35 cellular contexts compared by ENCODE assay signal in the genomic region with DNA sequence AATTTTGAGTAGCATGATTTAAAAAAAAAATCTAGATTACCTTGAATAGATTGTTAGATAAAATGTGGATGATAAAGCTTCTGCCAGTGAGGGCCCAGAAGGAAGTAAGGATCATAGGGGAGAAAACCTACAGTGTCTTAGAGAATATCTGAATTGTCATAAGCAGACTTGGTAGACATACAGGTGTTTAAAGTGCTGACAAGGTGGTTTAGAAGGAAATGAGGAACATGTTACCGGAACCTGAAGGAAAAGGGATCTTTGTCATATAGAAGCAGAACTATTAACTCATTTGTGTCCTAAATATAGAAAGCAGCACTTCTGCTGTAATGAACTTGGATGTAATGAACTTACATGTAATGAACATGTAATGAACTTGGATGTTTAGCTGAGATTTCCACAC.
"Had no signal": no experiment of that assay in that cellular context is flagged by ENCODE, and none has a peak within 500 bp of the region (broad histone marks: within the 10 kb centered on the region; RNA-seq: fewer than 3 reads in every experiment).

No MANE protein-coding gene starts in this region.

- H3K27ac Mint-ChIP-seq: activated B cell treated with CpG ODN at 0.5 μM for 24 hours; activated CD4-positive, alpha-beta memory T cell treated with anti-CD3 and anti-CD28 coated beads for 36 hours; activated naive CD4-positive, alpha-beta T cell treated with anti-CD3 and anti-CD28 coated beads, Interleukin-2, amount 50 U/mL, for 24 hours; activated naive CD8-positive, alpha-beta T cell treated with anti-CD3 and anti-CD28 coated beads, Interleukin-2, amount 10 ng/mL, durations not matched to agents 7 days and 5 days; activated T-helper 2 cell treated with anti-CD3 and anti-CD28 coated beads, Interferon-gamma antibody, Interleukin-2, Interleukin-4, amounts not matched to agents 10 μg/mL and 5 μg/mL and 100 μg/mL, durations not matched to agents 14 hours and 24 hours and 36 hours had no signal

- DNase-seq: activated B cell treated with CpG ODN at 0.5 μM for 24 hours; activated CD4-positive, alpha-beta memory T cell treated with anti-CD3 and anti-CD28 coated beads for 36 hours; activated CD4-positive, alpha-beta T cell treated with anti-CD3 and anti-CD28 coated beads for 4 hours; activated CD4-positive, alpha-beta T cell treated with anti-CD3 and anti-CD28 coated beads, Interleukin-2, amount 50 U/mL, for 1 hour; activated CD4-positive, CD25-positive, alpha-beta regulatory T cell treated with anti-CD3 and anti-CD28 coated beads, Interleukin-2, amount 50 U/mL, for 72 hours; activated CD8-positive, alpha-beta memory T cell treated with anti-CD3 and anti-CD28 coated beads, Interleukin-2, amount 50 U/mL, for 4 hours; activated gamma-delta T cell; activated naive CD4-positive, alpha-beta T cell treated with Interleukin-2 at 50 U/mL for 16 hours; activated naive CD8-positive, alpha-beta T cell treated with anti-CD3 and anti-CD28 coated beads, Interleukin-2, amount 10 ng/mL, durations not matched to agents 7 days and 5 days; activated T-cell treated with anti-CD3 and anti-CD28 coated beads for 4 hours; activated T-cell treated with anti-CD3 and anti-CD28 coated beads, Interleukin-2, amount 50 U/mL, for 48 hours; amygdala; Karpas-422; MG63; NCI-H1048; NCI-H1105 treated with DMSO at 0.1 percent for 48 hours; NCI-H1436; NCI-H1694; NCI-H1930; NCI-H2081 treated with DMSO at 0.1 percent for 48 hours; NCI-H226; NCI-H446 treated with DMSO at 0.1 percent for 48 hours; NCI-H524 treated with DMSO at 0.1 percent for 48 hours; SHP77 treated with DMSO at 0.1 percent for 48 hours; SK-N-SH; T-helper 2 cell; T-helper 9 cell had no signal

- H3K27ac ChIP-seq: ascending aorta, cardiac muscle cell, SJSA1, VCaP had no signal

- H3K4me3 ChIP-seq: ascending aorta, cardiac muscle cell, MG63, SJSA1 had no signal

- H3K4me1 ChIP-seq: ascending aorta, SJSA1 had no signal

- H3K9me3 Mint-ChIP-seq: activated B cell treated with CpG ODN at 0.5 μM for 24 hours; activated CD4-positive, alpha-beta memory T cell treated with anti-CD3 and anti-CD28 coated beads for 36 hours; activated naive CD4-positive, alpha-beta T cell treated with anti-CD3 and anti-CD28 coated beads, Interleukin-2, amount 50 U/mL, for 24 hours; activated naive CD8-positive, alpha-beta T cell treated with anti-CD3 and anti-CD28 coated beads, Interleukin-2, amount 10 ng/mL, durations not matched to agents 7 days and 5 days; activated T-helper 2 cell treated with anti-CD3 and anti-CD28 coated beads, Interferon-gamma antibody, Interleukin-2, Interleukin-4, amounts not matched to agents 10 μg/mL and 5 μg/mL and 100 μg/mL, durations not matched to agents 14 hours and 24 hours and 36 hours; central memory CD8-positive, alpha-beta T cell had no signal

- H3K9ac ChIP-seq: SK-N-SH had no signal

- H3K4me3 Mint-ChIP-seq: activated B cell treated with CpG ODN at 0.5 μM for 24 hours; activated CD4-positive, alpha-beta memory T cell treated with anti-CD3 and anti-CD28 coated beads for 36 hours; activated naive CD4-positive, alpha-beta T cell treated with anti-CD3 and anti-CD28 coated beads, Interleukin-2, amount 50 U/mL, for 24 hours; activated naive CD8-positive, alpha-beta T cell treated with anti-CD3 and anti-CD28 coated beads, Interleukin-2, amount 10 ng/mL, durations not matched to agents 7 days and 5 days; central memory CD8-positive, alpha-beta T cell had no signal

- H3K27me3 ChIP-seq: ascending aorta, cardiac muscle cell, MG63, SJSA1 had no signal

- H3K4me1 Mint-ChIP-seq: activated B cell treated with CpG ODN at 0.5 μM for 24 hours; activated naive CD4-positive, alpha-beta T cell treated with anti-CD3 and anti-CD28 coated beads, Interleukin-2, amount 50 U/mL, for 24 hours had no signal

- ATAC-seq: Panc1 had no signal

- H3K4me2 ChIP-seq: SK-N-SH had no signal

- H3K9me3 ChIP-seq: ascending aorta, MG63, SJSA1, SK-N-SH had no signal

- H3K27me3 Mint-ChIP-seq: activated B cell treated with CpG ODN at 0.5 μM for 24 hours; activated CD4-positive, alpha-beta memory T cell treated with anti-CD3 and anti-CD28 coated beads for 36 hours; activated naive CD4-positive, alpha-beta T cell treated with anti-CD3 and anti-CD28 coated beads, Interleukin-2, amount 50 U/mL, for 24 hours; activated naive CD8-positive, alpha-beta T cell treated with anti-CD3 and anti-CD28 coated beads, Interleukin-2, amount 10 ng/mL, durations not matched to agents 7 days and 5 days; central memory CD8-positive, alpha-beta T cell had no signal
